In genomic region chr16:14300631-14301149, GRCh38 we compare ENCODE assay signal across 8 cellular contexts.
DNase-seq lines count a peak whose midpoint lies in the region; ATAC-seq and TF ChIP-seq lines count a peak whose summit lies in the region.

No MANE protein-coding gene starts in this region.

- no peaks in the 10 kb centered on the region for H3K27me3 ChIP-seq in osteoblast (ENCODE audit: insufficient read depth, low read length)

- H3K9me3 ChIP-seq in osteoblast (ENCODE audit: low read depth, low read length), result no peaks in the 10 kb centered on the region

- no peaks in the 10 kb centered on the region for H3K27me3 Mint-ChIP-seq in activated naive CD4-positive, alpha-beta T cell treated with anti-CD3 and anti-CD28 coated beads for 36 hours (ENCODE audit: low read depth)

- H3K4me1 Mint-ChIP-seq in activated naive CD4-positive, alpha-beta T cell treated with anti-CD3 and anti-CD28 coated beads for 36 hours (ENCODE audit: low read depth), result peaks cover 12% of the 10 kb centered on the region

- peak; percentile 54 for DNase-seq in stimulated activated CD4-positive, alpha-beta T cell treated with anti-CD3 and anti-CD28 coated beads, Interleukin-15, amount 100 ng/mL, for 24 hours
- DNase-seq in stimulated activated CD4-positive, alpha-beta T cell treated with anti-CD3 and anti-CD28 coated beads, Interleukin-2, amount 100 ng/mL, for 48 hours, result no peak
- DNase-seq in NCI-H69 (lab: John Stamatoyannopoulos, UW), result peak; percentile 68
- peak; percentile 73 for DNase-seq in activated naive CD4-positive, alpha-beta T cell treated with anti-CD3 and anti-CD28 coated beads for 36 hours
- DNase-seq in glomerular visceral epithelial cell (ENCODE audit: extremely low spot score), result peak; percentile 77
- peak; percentile 96 for DNase-seq in osteoblast (ENCODE audit: insufficient read length, low spot score, missing footprints)

- peaks cover 35% of the 10 kb centered on the region for H3K79me2 ChIP-seq in osteoblast (ENCODE audit: insufficient read depth, low read length)

- no peaks in the 10 kb centered on the region for H3K9me3 Mint-ChIP-seq in activated naive CD4-positive, alpha-beta T cell treated with anti-CD3 and anti-CD28 coated beads for 36 hours

- peak overlapping the region; percentile 93 for H3K4me2 ChIP-seq in osteoblast (ENCODE audit: insufficient read depth, low read length)

- peak; percentile 42 for ATAC-seq in HG03139 (IDR thresholded peaks at IDR 0.05; ENCODE audit: unreplicated experiment)
- no peak for ATAC-seq in GM21737 (IDR thresholded peaks at IDR 0.05; ENCODE audit: unreplicated experiment)

- no peak overlapping the region for H3K27ac Mint-ChIP-seq in activated naive CD4-positive, alpha-beta T cell treated with anti-CD3 and anti-CD28 coated beads for 36 hours

- H2AFZ ChIP-seq in osteoblast (ENCODE audit: low read length), result no peak overlapping the region

- intact Hi-C loops in activated naive CD4-positive, alpha-beta T cell treated with anti-CD3 and anti-CD28 coated beads for 36 hours (cut with micrococcal nuclease), result loop anchor here (1.0 to 10.0 kb wide), 6 partner anchors 14 to 383 kb away; no protein-coding TSS in a partner anchor

- H3K4me1 ChIP-seq in osteoblast (ENCODE audit: insufficient read depth, low read length), result peaks cover 17% of the 10 kb centered on the region

- peak overlapping the region; percentile 66 for H3K4me3 Mint-ChIP-seq in activated naive CD4-positive, alpha-beta T cell treated with anti-CD3 and anti-CD28 coated beads for 36 hours

- no peaks in the 10 kb centered on the region for H3K36me3 Mint-ChIP-seq in activated naive CD4-positive, alpha-beta T cell treated with anti-CD3 and anti-CD28 coated beads for 36 hours (ENCODE audit: low read depth)

- H3K27ac ChIP-seq in osteoblast (ENCODE audit: low read depth, low read length), result no peak overlapping the region

- peaks cover 11% of the 10 kb centered on the region for H4K20me1 ChIP-seq in osteoblast (ENCODE audit: insufficient read depth, low read length)

- no peaks in the 10 kb centered on the region for H3K36me3 ChIP-seq in osteoblast (ENCODE audit: insufficient read depth, low read length)

- peak; percentile 67 for TF ChIP-seq CTCF in osteoblast (IDR thresholded peaks at IDR 0.05; ENCODE audit: extremely low read depth, low read depth, low read length)

- H3K4me3 ChIP-seq in osteoblast (ENCODE audit: insufficient read depth, low read length), result peak overlapping the region; percentile 76

- CTCF ChIA-PET in activated naive CD4-positive, alpha-beta T cell treated with anti-CD3 and anti-CD28 coated beads for 36 hours (lab: Charles Lee), result interaction anchor here (1.8 kb wide), 1 partner anchor 228 kb away, joined by 5 read pairs; no protein-coding TSS in a partner anchor

Comparison
In these comparisons a context has a peak if more than half of its experiments do, and no peak if none do; other contexts are left out.
1. DNase-seq: peak in stimulated activated CD4-positive, alpha-beta T cell treated with anti-CD3 and anti-CD28 coated beads, Interleukin-15, amount 100 ng/mL, for 24 hours (single experiment), NCI-H69 (single experiment), activated naive CD4-positive, alpha-beta T cell treated with anti-CD3 and anti-CD28 coated beads for 36 hours (single experiment), glomerular visceral epithelial cell (single experiment) and osteoblast (single experiment); none in stimulated activated CD4-positive, alpha-beta T cell treated with anti-CD3 and anti-CD28 coated beads, Interleukin-2, amount 100 ng/mL, for 48 hours (0 of 2).